ENCODE assay signal across 9 cellular contexts in the genomic region with DNA sequence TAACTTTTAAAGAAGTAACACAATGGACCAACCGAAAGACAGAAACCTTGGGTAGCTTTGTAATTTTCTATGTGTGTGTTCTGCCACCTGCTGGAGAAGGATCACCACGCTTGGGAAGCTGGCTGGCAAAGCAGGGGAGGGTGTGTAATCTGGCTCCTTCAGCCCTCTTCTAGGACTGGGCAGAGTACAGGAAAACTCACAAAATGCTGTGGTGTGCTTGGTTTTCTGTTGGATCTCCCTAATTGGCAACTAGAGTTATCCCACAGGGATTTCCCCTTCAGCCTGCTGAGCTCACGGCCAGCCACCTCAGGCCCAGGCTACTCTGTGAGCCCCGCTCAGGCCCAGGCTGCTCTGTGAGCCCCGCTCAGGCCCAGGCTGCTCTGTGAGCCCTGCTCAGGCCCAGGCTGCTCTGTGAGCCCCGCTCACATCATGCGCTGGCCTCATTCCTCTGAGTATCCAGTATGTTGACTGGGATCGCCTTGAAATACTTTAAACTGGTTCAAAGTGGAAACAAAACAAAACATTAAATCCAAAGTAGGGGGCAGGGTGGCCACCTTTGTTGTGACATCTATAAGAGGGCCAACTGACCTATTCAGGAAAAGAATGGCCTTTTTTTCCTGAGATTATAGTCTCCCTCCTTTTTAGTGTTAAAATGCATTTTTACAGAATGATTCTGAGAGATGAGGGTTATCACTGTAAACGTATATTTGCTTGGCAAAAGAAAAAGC. TPM values are rescaled to one million over a fixed set of nuclear protein-coding genes. Genes with fewer than 3 reads are reported as not detected.
A peak's percentile ranks its signal among the peaks of the same experiment; 100 is the strongest.
DNase-seq lines count a peak whose midpoint lies in the region; ATAC-seq and TF ChIP-seq lines count a peak whose summit lies in the region.
"Had no signal": no experiment of that assay in that cellular context is flagged by ENCODE, and none has a peak within 500 bp of the region (broad histone marks: within the 10 kb centered on the region; RNA-seq: fewer than 3 reads in every experiment).

No MANE protein-coding gene starts in this region.

- 53 to 62% (median 54%) methylated on average over 9 of the region's 9 CpGs for WGBS in psoas muscle, 3 donors

- no peaks in the 10 kb centered on the region for H3K27me3 ChIP-seq in left ventricle myocardium inferior (ENCODE audit: low read depth)
- no peaks in the 10 kb centered on the region for H3K27me3 ChIP-seq in psoas muscle (ENCODE audit: insufficient read depth in 3 of 3, low read length in 2 of 3)

- DNase-seq in DMS114 treated with DMSO at 0.1 percent for 48 hours (lab: John Stamatoyannopoulos, UW; ENCODE audit: unreplicated experiment) (peak; percentile 59), LNCaP clone FGC (ENCODE audit: low read depth) (no peak), SK-N-DZ (ENCODE audit: low spot score) (peak; percentile 61), amygdala (lab: John Stamatoyannopoulos, UW) (peak in 52 of 56 donors; percentile 6 to 87 (median 48)), left ventricle myocardium inferior (peak; percentile 56), psoas muscle (peak; percentile 49 to 75)

- peak; percentile 83 for TF ChIP-seq CTCF in LNCaP clone FGC (IDR thresholded peaks at IDR 0.05; ENCODE audit: control insufficient read depth, extremely low read depth, insufficient read depth)
- peak; percentile 86 for TF ChIP-seq CTCF in left ventricle myocardium inferior (IDR thresholded peaks at IDR 0.05; ENCODE audit: borderline replicate concordance)
- TF ChIP-seq CTCF in psoas muscle (IDR thresholded peaks at IDR 0.05): peak; percentile 79

- intact Hi-C loops in left ventricle myocardium inferior (cut with micrococcal nuclease) (loop anchor here (5.0 to 10.0 kb wide), 3 partner anchors 183 to 743 kb away; no protein-coding TSS in a partner anchor), psoas muscle (cut with DNase I) (loop anchor here (2.0 to 10.0 kb wide), 9 partner anchors 53 to 748 kb away; partner anchors contain the start of genes RNU6-7 (in 1 of the 2) and RNU6-8 (in 1 of the 2))

- H3K4me3 ChIP-seq in LNCaP clone FGC (ENCODE audit: low read depth, low read length): no peak overlapping the region
- no peak overlapping the region for H3K4me3 ChIP-seq in left ventricle myocardium inferior
- no peak overlapping the region for H3K4me3 ChIP-seq in psoas muscle

- H3K27ac ChIP-seq in left ventricle myocardium inferior (replicated peaks) (peak overlapping the region; percentile 51), psoas muscle (peak overlapping the region; percentile 47)

- H3K36me3 ChIP-seq in left ventricle myocardium inferior (no peaks in the 10 kb centered on the region), psoas muscle (ENCODE audit: insufficient read depth in 1 of 2, low read depth in 1 of 2) (no peaks in the 10 kb centered on the region)

- H3K9me3 ChIP-seq in left ventricle myocardium inferior (replicated peaks): no peaks in the 10 kb centered on the region
- no peaks in the 10 kb centered on the region for H3K9me3 ChIP-seq in psoas muscle

- H3K4me1 ChIP-seq in left ventricle myocardium inferior: peaks cover 62% of the 10 kb centered on the region
- peaks cover 14% of the 10 kb centered on the region for H3K4me1 ChIP-seq in psoas muscle

- ATAC-seq in GM21576 (IDR thresholded peaks at IDR 0.05; ENCODE audit: unreplicated experiment) (peak; percentile 39), psoas muscle (peak; percentile 81 to 89 (median 84)), HG02981 (IDR thresholded peaks at IDR 0.05; ENCODE audit: unreplicated experiment) (no peak)

RNA-seq across cellular contexts. Expression of gene RNU6-8, which starts 52.0 kb away (rescaled TPM):
- not detected in 2 replicates for polyA plus RNA-seq in SK-N-DZ (2014; cell fraction: cytosol; rRNA removed)
- polyA plus RNA-seq in SK-N-DZ (2014; cell fraction: nucleus; rRNA removed): not detected in 2 replicates
- total RNA-seq in left ventricle myocardium inferior (not detected), psoas muscle (not detected)
- not detected for polyA plus RNA-seq in psoas muscle
- polyA plus RNA-seq: adipose tissue had no signal

RNA-seq across cellular contexts. Expression of gene RNU6-7, which starts 53.3 kb away (rescaled TPM):
- not detected in 2 replicates for polyA plus RNA-seq in SK-N-DZ (2014; cell fraction: cytosol; rRNA removed)
- polyA plus RNA-seq in SK-N-DZ (2014; cell fraction: nucleus; rRNA removed): not detected in 2 replicates
- total RNA-seq in left ventricle myocardium inferior: not detected
- not detected for total RNA-seq in psoas muscle
- polyA plus RNA-seq in psoas muscle: not detected
- polyA plus RNA-seq: adipose tissue had no signal
